In genomic region chr16:28538733-28539596, GRCh38 we compare ENCODE assay signal across 7 cellular contexts. TPM values are rescaled to one million over a fixed set of nuclear protein-coding genes. Genes with fewer than 3 reads are reported as not detected.
A peak's percentile ranks its signal among the peaks of the same experiment; 100 is the strongest.
DNase-seq lines count a peak whose midpoint lies in the region; ATAC-seq, FAIRE-seq and TF ChIP-seq lines count a peak whose summit lies in the region.

A gene with protein sequence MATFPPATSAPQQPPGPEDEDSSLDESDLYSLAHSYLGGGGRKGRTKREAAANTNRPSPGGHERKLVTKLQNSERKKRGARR (minus strand): TSS chr16:28538974. CDS start chr16:28538907, 67 bp downstream.

- peak; percentile 56 to 62 for TF ChIP-seq POLR2A in HepG2 (IDR thresholded peaks at IDR 0.05; ENCODE audit: insufficient read depth in 1 of 2, low read depth in 2 of 2, low read length in 2 of 2)
- peak; percentile 74 to 88 for TF ChIP-seq POLR2A in suprapubic skin (IDR thresholded peaks at IDR 0.05)

- H3K4me2 ChIP-seq in HepG2 (ENCODE audit: low read depth, low read length), result peak within 1 kb of the TSS; percentile 98

- no peaks in the 10 kb centered on the region for H4K20me1 ChIP-seq in HepG2 (ENCODE audit: insufficient read depth, low read length)

- 5% methylated on average over 22 of the region's 22 CpGs for WGBS in HepG2 (ENCODE audit: low lambda C conversion rate)
- 12% methylated on average over 22 of the region's 22 CpGs for WGBS in suprapubic skin

- no peak for FAIRE-seq in HepG2 (lab: Jason Lieb, UNC)

- TSS peak; percentile 93 for BruUV-seq in HepG2 (replicated peaks; lab: Mats Ljungman, UMichigan)

- intact Hi-C loops in HepG2 (cut with micrococcal nuclease; ENCODE audit: unreplicated experiment), result no loop called here

- H3K27ac ChIP-seq in HepG2 (ENCODE audit: extremely low read length, insufficient read depth, low read length) (peak within 1 kb of the TSS; percentile 78), suprapubic skin (peak within 1 kb of the TSS; percentile 97)

- TF ChIP-seq RAD21 in HepG2 (CRISPR knock-in tag; IDR thresholded peaks at IDR 0.05), result no peak

- no peaks in the 10 kb centered on the region for H3K9me3 ChIP-seq in HepG2 (ENCODE audit: low read length)
- H3K9me3 ChIP-seq in suprapubic skin, result no peaks in the 10 kb centered on the region

- peak within 1 kb of the TSS; percentile 78 for H3K9ac ChIP-seq in HepG2 (ENCODE audit: insufficient read depth, low read depth, low read length)

- 0 out of 4 replicates have a peak, but pooled peaks of 1 of the 2 experiments have one; percentile 46 for TF ChIP-seq EP300 in HepG2 (IDR thresholded peaks at IDR 0.05; ENCODE audit: low read depth in 2 of 2, low read length in 2 of 2)
- 0 out of 2 replicates have a peak, but pooled peaks have one; percentile 51 for TF ChIP-seq EP300 in HepG2 (CRISPR knock-in tag; IDR thresholded peaks at IDR 0.05; ENCODE audit: borderline replicate concordance)
- no peak for TF ChIP-seq EP300 in suprapubic skin (IDR thresholded peaks at IDR 0.05)

- H3K4me1 ChIP-seq in HepG2 (ENCODE audit: insufficient read depth, low read length), result peaks cover 75% of the 10 kb centered on the region
- peaks cover 69% of the 10 kb centered on the region for H3K4me1 ChIP-seq in suprapubic skin

- ATAC-seq in HepG2, result peak; percentile 71

- peaks cover 12% of the 10 kb centered on the region for H3K79me2 ChIP-seq in HepG2 (ENCODE audit: insufficient read depth, low read length)

- H3K27me3 ChIP-seq in HepG2 (ENCODE audit: control insufficient read depth in 1 of 2, insufficient read depth in 2 of 2, low read length in 2 of 2) (no peaks in the 10 kb centered on the region), suprapubic skin (no peaks in the 10 kb centered on the region)

- POLR2A ChIA-PET in HepG2 (lab: Yijun Ruan, JAX), result interaction anchor here (0.8 to 3.7 kb wide), 10 partner anchors 10 to 79 kb away, joined by 3 to 23 read pairs (median 5); partner anchors contain the start of genes CLN3, SGF29, SULT1A1 and SULT1A2

- H3K4me3 ChIP-seq in LNCaP clone FGC (ENCODE audit: low read depth, low read length) (peak within 1 kb of the TSS; percentile 77), HepG2 (replicated peaks in 1 of 3; ENCODE audit: insufficient read depth in 1 of 3, low read depth in 2 of 3, low read length in 3 of 3) (peak within 1 kb of the TSS; percentile 60 to 76 (median 62)), suprapubic skin (peak within 1 kb of the TSS; percentile 64)

- DNase-seq in LNCaP clone FGC (ENCODE audit: low read depth) (peak; percentile 99), cerebellar cortex (ENCODE audit: low spot score) (peak; percentile 99), HepG2 (ENCODE audit: low spot score) (peak; percentile 89), suprapubic skin (ENCODE audit: low spot score in 2 of 2) (peak; percentile 97 to 99), NCI-H2171 treated with DMSO at 0.1 percent for 48 hours (lab: John Stamatoyannopoulos, UW) (no peak), retina (no peak)
- DNase-seq in activated naive CD4-positive, alpha-beta T cell (lab: John Stamatoyannopoulos, UW), result no peak

- H2AFZ ChIP-seq in HepG2 (ENCODE audit: low read length), result peak within 1 kb of the TSS; percentile 75

- H3K36me3 ChIP-seq in HepG2 (replicated peaks in 1 of 2; ENCODE audit: control insufficient read depth in 1 of 2, insufficient read depth in 2 of 2, low read length in 2 of 2) (peaks cover 0 to 3% of the 10 kb centered on the region in 2 experiments; a peak in 1 of 5 replicates), suprapubic skin (no peaks in the 10 kb centered on the region)

- CTCF ChIA-PET in HepG2 (lab: Yijun Ruan, JAX; ENCODE audit: low intra/inter-chr PET ratio, low total read pairs), result no interaction called here

- in situ Hi-C loops in HepG2 (cut with HindIII; ENCODE audit: extremely low pct_ligation_motif_present, low pct_unique_long_range_greater_than_20kb), result no loop called here

- TF ChIP-seq CTCF in LNCaP clone FGC (IDR thresholded peaks at IDR 0.05; ENCODE audit: control insufficient read depth, extremely low read depth, insufficient read depth), result no peak
- TF ChIP-seq CTCF in HepG2 (CRISPR knock-in tag; IDR thresholded peaks at IDR 0.05), result no peak
- no peak for TF ChIP-seq CTCF in suprapubic skin (IDR thresholded peaks at IDR 0.05)

TF ChIP-seq in HepG2, 621 proteins besides CTCF, POLR2A, EP300 and RAD21 (continues in another document):
- no peak for TF ChIP-seq KDM6A (CRISPR knock-in tag; IDR thresholded peaks at IDR 0.05; ENCODE audit: low read depth)
- peak; percentile 28; the same call in 1 of the 2 replicates for TF ChIP-seq ZNF761 (CRISPR knock-in tag; conservative IDR thresholded peaks at IDR 0.05)
- TF ChIP-seq ZNF317 (CRISPR knock-in tag; IDR thresholded peaks at IDR 0.05), result 0 out of 2 replicates have a peak, but pooled peaks have one; percentile 18
- TF ChIP-seq SPEN (CRISPR knock-in tag; IDR thresholded peaks at IDR 0.05; ENCODE audit: low read depth), result peak; percentile 42; the same call in 1 of the 2 replicates
- TF ChIP-seq, protein P1, sequence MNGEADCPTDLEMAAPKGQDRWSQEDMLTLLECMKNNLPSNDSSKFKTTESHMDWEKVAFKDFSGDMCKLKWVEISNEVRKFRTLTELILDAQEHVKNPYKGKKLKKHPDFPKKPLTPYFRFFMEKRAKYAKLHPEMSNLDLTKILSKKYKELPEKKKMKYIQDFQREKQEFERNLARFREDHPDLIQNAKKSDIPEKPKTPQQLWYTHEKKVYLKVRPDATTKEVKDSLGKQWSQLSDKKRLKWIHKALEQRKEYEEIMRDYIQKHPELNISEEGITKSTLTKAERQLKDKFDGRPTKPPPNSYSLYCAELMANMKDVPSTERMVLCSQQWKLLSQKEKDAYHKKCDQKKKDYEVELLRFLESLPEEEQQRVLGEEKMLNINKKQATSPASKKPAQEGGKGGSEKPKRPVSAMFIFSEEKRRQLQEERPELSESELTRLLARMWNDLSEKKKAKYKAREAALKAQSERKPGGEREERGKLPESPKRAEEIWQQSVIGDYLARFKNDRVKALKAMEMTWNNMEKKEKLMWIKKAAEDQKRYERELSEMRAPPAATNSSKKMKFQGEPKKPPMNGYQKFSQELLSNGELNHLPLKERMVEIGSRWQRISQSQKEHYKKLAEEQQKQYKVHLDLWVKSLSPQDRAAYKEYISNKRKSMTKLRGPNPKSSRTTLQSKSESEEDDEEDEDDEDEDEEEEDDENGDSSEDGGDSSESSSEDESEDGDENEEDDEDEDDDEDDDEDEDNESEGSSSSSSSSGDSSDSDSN (CRISPR knock-in tag; IDR thresholded peaks at IDR 0.05), result peak; percentile 100
- TF ChIP-seq KDM5B (CRISPR knock-in tag; IDR thresholded peaks at IDR 0.05; ENCODE audit: borderline replicate concordance), result peak; percentile 91
- TF ChIP-seq MATR3 (CRISPR knock-in tag; IDR thresholded peaks at IDR 0.05), result no peak
- TF ChIP-seq HOXA3 (CRISPR knock-in tag; IDR thresholded peaks at IDR 0.05), result peak; percentile 71
- no peak for TF ChIP-seq GABPA (IDR thresholded peaks at IDR 0.05; ENCODE audit: low read depth, low read length)
- TF ChIP-seq GABPA (CRISPR knock-in tag; IDR thresholded peaks at IDR 0.05; ENCODE audit: low read depth), result 0 out of 2 replicates have a peak, but pooled peaks have one; percentile 25
- no peak for TF ChIP-seq SIX4 (CRISPR knock-in tag; IDR thresholded peaks at IDR 0.05)
- TF ChIP-seq, protein P2, sequence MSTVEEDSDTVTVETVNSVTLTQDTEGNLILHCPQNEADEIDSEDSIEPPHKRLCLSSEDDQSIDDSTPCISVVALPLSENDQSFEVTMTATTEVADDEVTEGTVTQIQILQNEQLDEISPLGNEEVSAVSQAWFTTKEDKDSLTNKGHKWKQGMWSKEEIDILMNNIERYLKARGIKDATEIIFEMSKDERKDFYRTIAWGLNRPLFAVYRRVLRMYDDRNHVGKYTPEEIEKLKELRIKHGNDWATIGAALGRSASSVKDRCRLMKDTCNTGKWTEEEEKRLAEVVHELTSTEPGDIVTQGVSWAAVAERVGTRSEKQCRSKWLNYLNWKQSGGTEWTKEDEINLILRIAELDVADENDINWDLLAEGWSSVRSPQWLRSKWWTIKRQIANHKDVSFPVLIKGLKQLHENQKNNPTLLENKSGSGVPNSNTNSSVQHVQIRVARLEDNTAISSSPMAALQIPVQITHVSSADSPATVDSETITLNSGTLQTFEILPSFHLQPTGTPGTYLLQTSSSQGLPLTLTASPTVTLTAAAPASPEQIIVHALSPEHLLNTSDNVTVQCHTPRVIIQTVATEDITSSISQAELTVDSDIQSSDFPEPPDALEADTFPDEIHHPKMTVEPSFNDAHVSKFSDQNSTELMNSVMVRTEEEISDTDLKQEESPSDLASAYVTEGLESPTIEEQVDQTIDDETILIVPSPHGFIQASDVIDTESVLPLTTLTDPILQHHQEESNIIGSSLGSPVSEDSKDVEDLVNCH (CRISPR knock-in tag; IDR thresholded peaks at IDR 0.05), result no peak
- TF ChIP-seq SMAD1 (CRISPR knock-in tag; IDR thresholded peaks at IDR 0.05; ENCODE audit: borderline replicate concordance, low read depth), result no peak
- TF ChIP-seq SP4 (CRISPR knock-in tag; IDR thresholded peaks at IDR 0.05), result 0 out of 2 replicates have a peak, but pooled peaks have one; percentile 9

RNA-seq across cellular contexts. Expression of the gene that starts here (rescaled TPM):
- total RNA-seq in HepG2 (2016; rRNA removed; fragmentation: Illumina TruSeq; extraction: Trizol) (18.0 and 23.9 TPM in 2 replicates), suprapubic skin (10 to 100 TPM; 33.0 to 64.3 (median 42.2) TPM)
- total RNA-seq in HepG2 (2016; cell fraction: cytosol; rRNA removed; fragmentation: Illumina TruSeq; extraction: Trizol; ENCODE audit: low read depth), result 7.4 and 7.5 TPM in 2 replicates
- 18.2 and 22.3 TPM in 2 replicates for total RNA-seq in HepG2 (2016; cell fraction: insoluble cytoplasmic fraction; rRNA removed; fragmentation: Illumina TruSeq; extraction: Trizol)
- 9.6 and 12.0 TPM in 2 replicates for total RNA-seq in HepG2 (2016; cell fraction: membrane; rRNA removed; fragmentation: Illumina TruSeq; extraction: Trizol)
- 6.4 and 6.7 TPM in 2 replicates for total RNA-seq in HepG2 (2016; cell fraction: nucleus; rRNA removed; fragmentation: Illumina TruSeq; extraction: Trizol)
- 20.7 and 25.6 TPM in 2 replicates for polyA plus RNA-seq in HepG2 (2011; rRNA removed)
- 6.7 and 11.7 TPM in 2 replicates for polyA plus RNA-seq in HepG2 (2011; cell fraction: cytosol; rRNA removed)
- 8.3 and 9.2 TPM in 2 replicates for polyA plus RNA-seq in HepG2 (2011; cell fraction: nucleus; rRNA removed)
- 5.3 and 10.3 TPM in 2 replicates for polyA plus RNA-seq in HepG2 (2012)
- 17.0 and 17.7 TPM in 2 replicates for polyA plus RNA-seq in HepG2 (2016; cell fraction: cytosol; fragmentation: Illumina TruSeq; extraction: Trizol; ENCODE audit: low read depth)
- 33.9 and 41.5 TPM in 2 replicates for polyA plus RNA-seq in HepG2 (2016; cell fraction: insoluble cytoplasmic fraction; fragmentation: Illumina TruSeq; extraction: Trizol; ENCODE audit: low read depth)
- 18.7 and 22.5 TPM in 2 replicates for polyA plus RNA-seq in HepG2 (2016; cell fraction: membrane; fragmentation: Illumina TruSeq; extraction: Trizol; ENCODE audit: low read depth)
- 19.8 and 24.6 TPM in 2 replicates for polyA plus RNA-seq in HepG2 (2016; cell fraction: nucleus; fragmentation: Illumina TruSeq; extraction: Trizol; ENCODE audit: insufficient read depth, low read depth)
- polyA minus RNA-seq in HepG2 (2011; rRNA and poly(A)+ RNA removed; ENCODE audit: low replicate concordance), result 1.6 and 2.1 TPM in 2 replicates
- 3.0 and 3.5 TPM in 2 replicates for polyA minus RNA-seq in HepG2 (2011; cell fraction: cytosol; rRNA and poly(A)+ RNA removed)
- polyA minus RNA-seq in HepG2 (2011; cell fraction: nucleus; rRNA and poly(A)+ RNA removed), result 2.4 and 4.7 TPM in 2 replicates

Comparison
In these comparisons a context has a peak if more than half of its experiments do, and no peak if none do; other contexts are left out.
1. DNase-seq: peak in LNCaP clone FGC (single experiment), cerebellar cortex (single experiment), HepG2 (single experiment) and suprapubic skin (2 of 2); none in NCI-H2171 treated with DMSO at 0.1 percent for 48 hours (single experiment), activated naive CD4-positive, alpha-beta T cell (0 of 4) and retina (single experiment).
2. Peak in every context shown above with its lines, with median percentiles within 50 percentile points of each other: H3K4me3 ChIP-seq.